Comparison of ENCODE assay signal across 7 cellular contexts in genomic region chr7:64999165-65000004, GRCh38. TPM values are rescaled to one million over a fixed set of nuclear protein-coding genes. Genes with fewer than 3 reads are reported as not detected.
A peak's percentile ranks its signal among the peaks of the same experiment; 100 is the strongest.
DNase-seq lines count a peak whose midpoint lies in the region; ATAC-seq and TF ChIP-seq lines count a peak whose summit lies in the region.

No MANE protein-coding gene starts in this region.

- no peak for TF ChIP-seq CTCF in PC-3 (conservative IDR thresholded peaks at IDR 0.05; ENCODE audit: low read depth, low read length)
- TF ChIP-seq CTCF in foreskin fibroblast (IDR thresholded peaks at IDR 0.05; ENCODE audit: low read depth, low read length) = no peak
- no peak for TF ChIP-seq CTCF in testis (IDR thresholded peaks at IDR 0.05)

- H3K36me3 Mint-ChIP-seq in activated CD4-positive, alpha-beta T cell treated with anti-CD3 and anti-CD28 coated beads, Interleukin-2, amount 10 ng/mL, durations not matched to agents 24 days and 14 days (ENCODE audit: low read depth) = peaks cover 69% of the 10 kb centered on the region

- H3K4me1 Mint-ChIP-seq in activated CD4-positive, alpha-beta T cell treated with anti-CD3 and anti-CD28 coated beads, Interleukin-2, amount 10 ng/mL, durations not matched to agents 24 days and 14 days = peaks cover 5% of the 10 kb centered on the region

- peaks cover 36% of the 10 kb centered on the region for H3K9me3 Mint-ChIP-seq in activated CD4-positive, alpha-beta T cell treated with anti-CD3 and anti-CD28 coated beads, Interleukin-2, amount 10 ng/mL, durations not matched to agents 24 days and 14 days

- peaks cover 37% of the 10 kb centered on the region for H3K79me2 ChIP-seq in PC-3 (ENCODE audit: low read length)

- H3K27me3 ChIP-seq in PC-3 (ENCODE audit: low read length) (no peaks in the 10 kb centered on the region), testis (no peaks in the 10 kb centered on the region)

- H3F3A ChIP-seq in PC-3 (ENCODE audit: low read length, unreplicated experiment) = no peaks in the 10 kb centered on the region

- TF ChIP-seq POLR2A in testis (IDR thresholded peaks at IDR 0.05) = no peak

- DNase-seq in PC-3 (peak; percentile 74), foreskin fibroblast (peak; percentile 7 to 31), testis (peak; percentile 44)
- no peak for DNase-seq in activated CD4-positive, alpha-beta T cell treated with anti-CD3 and anti-CD28 coated beads, Interleukin-2, amount 10 ng/mL, durations not matched to agents 24 days and 14 days
- no peak for DNase-seq in stimulated activated CD4-positive, alpha-beta T cell treated with anti-CD3 and anti-CD28 coated beads, Interleukin-2, amount 100 ng/mL, for 24 hours

- H3K9me2 ChIP-seq in PC-3 (replicated peaks; ENCODE audit: low read length) = no peaks in the 10 kb centered on the region

- H3K4me1 ChIP-seq in PC-3 (ENCODE audit: insufficient read depth, low read length) (peaks cover 26% of the 10 kb centered on the region), testis (peaks cover 33% of the 10 kb centered on the region)

- BruUV-seq in PC-3 (replicated peaks; lab: Mats Ljungman, UMichigan) = no TSS peak

- CTCF ChIA-PET in PC-3 (lab: Charles Lee) = no interaction called here

- no peak overlapping the region for H3K4me3 Mint-ChIP-seq in activated CD4-positive, alpha-beta T cell treated with anti-CD3 and anti-CD28 coated beads, Interleukin-2, amount 10 ng/mL, durations not matched to agents 24 days and 14 days

- no peak overlapping the region for H3K27ac Mint-ChIP-seq in activated CD4-positive, alpha-beta T cell treated with anti-CD3 and anti-CD28 coated beads, Interleukin-2, amount 10 ng/mL, durations not matched to agents 24 days and 14 days

- H2AFZ ChIP-seq in PC-3 (ENCODE audit: low read length) = no peak overlapping the region

- peak overlapping the region; percentile 12; the same call in 1 of the 2 replicates for H3K4me3 ChIP-seq in PC-3 (ENCODE audit: low read length)
- H3K4me3 ChIP-seq in foreskin fibroblast (ENCODE audit: low read depth in 1 of 2, low read length in 2 of 2) = no peak overlapping the region
- H3K4me3 ChIP-seq in testis = no peak overlapping the region

- H4K20me1 ChIP-seq in PC-3 (ENCODE audit: low read length) = no peaks in the 10 kb centered on the region

- H3K27ac ChIP-seq in PC-3 (ENCODE audit: low read length) = peak overlapping the region; percentile 87
- peak overlapping the region; percentile 75 to 78 for H3K27ac ChIP-seq in testis

- H3K27me3 Mint-ChIP-seq in activated CD4-positive, alpha-beta T cell treated with anti-CD3 and anti-CD28 coated beads, Interleukin-2, amount 10 ng/mL, durations not matched to agents 24 days and 14 days = no peaks in the 10 kb centered on the region

- WGBS in testis, 2 donors = 60 to 73% methylated on average over 5 to 11 of the region's 11 CpGs

- POLR2A ChIA-PET in PC-3 (lab: Charles Lee; ENCODE audit: unreplicated experiment) = no interaction called here

- intact Hi-C loops in PC-3 (cut with micrococcal nuclease) (no loop called here), testis (cut with DNase I; ENCODE audit: low total_unique reads) (no loop called here)
- intact Hi-C loops in activated CD4-positive, alpha-beta T cell treated with anti-CD3 and anti-CD28 coated beads, Interleukin-2, amount 10 ng/mL, durations not matched to agents 24 days and 14 days (cut with micrococcal nuclease) = loop anchor here (10.0 kb wide), 2 partner anchors 335 to 375 kb away; partner anchors contain the start of genes ZNF107 and ZNF92

- H3K9me3 ChIP-seq in PC-3 (ENCODE audit: low read length) (peaks cover 5% of the 10 kb centered on the region; the same call in 1 of the 2 replicates), testis (no peaks in the 10 kb centered on the region)

- no peak overlapping the region for H3K4me2 ChIP-seq in PC-3 (ENCODE audit: low read length)

- H3K36me3 ChIP-seq in PC-3 (ENCODE audit: low read depth, low read length) (peaks cover 56% of the 10 kb centered on the region), testis (ENCODE audit: low read depth, missing control alignments) (no peaks in the 10 kb centered on the region)

- peak; percentile 51 for ATAC-seq in HG02642 (IDR thresholded peaks at IDR 0.05; ENCODE audit: poor library complexity, unreplicated experiment)
- ATAC-seq in PC-3 = peak; percentile 32
- ATAC-seq in GM19035 (IDR thresholded peaks at IDR 0.05; ENCODE audit: unreplicated experiment) = no peak

- peak overlapping the region; percentile 40; the same call in 1 of the 2 replicates for H3K9ac ChIP-seq in PC-3 (ENCODE audit: low read length)

RNA-seq across cellular contexts. Expression of gene ERV3-1, which starts 7.1 kb away (rescaled TPM):
- 4.7 and 8.6 TPM in 2 replicates for total RNA-seq in PC-3 (2014; rRNA removed)
- total RNA-seq in testis = 10 to 100 TPM; 75.7 to 92.4 TPM
- 14.8 TPM for polyA plus RNA-seq in testis (ENCODE audit: insufficient read depth, low read depth, low replicate concordance)
- total RNA-seq in activated CD4-positive, alpha-beta T cell treated with anti-CD3 and anti-CD28 coated beads, Interleukin-2, amount 10 ng/mL, durations not matched to agents 24 days and 14 days = 7.4 and 9.5 TPM in 2 replicates

RNA-seq across cellular contexts. Expression of gene ZNF117, which starts 8.5 kb away (rescaled TPM):
- total RNA-seq in PC-3 (2014; rRNA removed) = 1.9 and 2.1 TPM in 2 replicates
- total RNA-seq in testis = 10 to 100 TPM; 43.5 to 45.7 TPM
- polyA plus RNA-seq in testis (ENCODE audit: insufficient read depth, low read depth, low replicate concordance) = 5.8 TPM
- total RNA-seq in activated CD4-positive, alpha-beta T cell treated with anti-CD3 and anti-CD28 coated beads, Interleukin-2, amount 10 ng/mL, durations not matched to agents 24 days and 14 days = 2.4 and 3.6 TPM in 2 replicates

Comparison
In these comparisons a context has a peak if more than half of its experiments do, and no peak if none do; other contexts are left out.
1. DNase-seq: peak in PC-3 (single experiment), foreskin fibroblast (2 of 2) and testis (single experiment); none in activated CD4-positive, alpha-beta T cell treated with anti-CD3 and anti-CD28 coated beads, Interleukin-2, amount 10 ng/mL, durations not matched to agents 24 days and 14 days (single experiment) and stimulated activated CD4-positive, alpha-beta T cell treated with anti-CD3 and anti-CD28 coated beads, Interleukin-2, amount 100 ng/mL, for 24 hours (0 of 2).